ENCODE assay signal across 16 cellular contexts in genomic region chr13:101868585-101869469, GRCh38.
A peak's percentile ranks its signal among the peaks of the same experiment; 100 is the strongest.
DNase-seq lines count a peak whose midpoint lies in the region; ATAC-seq and TF ChIP-seq lines count a peak whose summit lies in the region.
"Had no signal": no experiment of that assay in that cellular context is flagged by ENCODE, and none has a peak within 500 bp of the region (broad histone marks: within the 10 kb centered on the region; RNA-seq: fewer than 3 reads in every experiment).

No MANE protein-coding gene starts in this region.

- H4K20me1 ChIP-seq in GM23338 (replicated peaks; ENCODE audit: insufficient read depth) = no peaks in the 10 kb centered on the region

- H3K9me3 Mint-ChIP-seq in GM23338 = no peaks in the 10 kb centered on the region
- H3K9me3 Mint-ChIP-seq: activated B cell treated with CpG ODN at 0.5 μM for 24 hours, HFFc6 had no signal

- no peak for DNase-seq in GM23338 (ENCODE audit: low spot score)
- DNase-seq in NAMALWA (ENCODE audit: low spot score) = peak; percentile 44
- peak; percentile 65 for DNase-seq in cerebellar cortex (ENCODE audit: low spot score)
- DNase-seq in activated CD4-positive, CD25-positive, alpha-beta regulatory T cell (lab: John Stamatoyannopoulos, UW) = no peak
- no peak for DNase-seq in putamen (ENCODE audit: low spot score)
- DNase-seq in occipital lobe (lab: John Stamatoyannopoulos, UW) = no peak
- DNase-seq: activated B cell treated with CpG ODN at 0.5 μM for 24 hours; activated T-cell treated with anti-CD3 and anti-CD28 coated beads, Interleukin-2, amount 50 U/mL, for 48 hours; effector CD8-positive, alpha-beta T cell; EL; HFFc6; stimulated activated CD8-positive, alpha-beta memory T cell treated with anti-CD3 and anti-CD28 coated beads, Interleukin-4, amount 100 ng/mL, for 48 hours had no signal

- H3F3A ChIP-seq in GM23338 (replicated peaks; ENCODE audit: low read depth) = no peaks in the 10 kb centered on the region

- no peaks in the 10 kb centered on the region for H3K36me3 ChIP-seq in GM23338 (ENCODE audit: insufficient read depth)
- H3K36me3 ChIP-seq: neutrophil, SJSA1 had no signal

- no peak for TF ChIP-seq CTCF in GM23338 (conservative IDR thresholded peaks at IDR 0.05; ENCODE audit: low read depth in 2 of 2)

- no peaks in the 10 kb centered on the region for H3K79me2 ChIP-seq in GM23338 (replicated peaks; ENCODE audit: insufficient read depth)

- ATAC-seq in GM18870 (IDR thresholded peaks at IDR 0.05; ENCODE audit: unreplicated experiment) = peak; percentile 30
- peak; percentile 45; the same call in 1 of the 3 replicates for ATAC-seq in GM23338
- no peak for ATAC-seq in HG02885 (IDR thresholded peaks at IDR 0.05; ENCODE audit: poor library complexity, unreplicated experiment)

- H3K27ac ChIP-seq in GM23338 (ENCODE audit: low read depth) = no peak overlapping the region
- H3K27ac ChIP-seq: neutrophil, SJSA1 had no signal

- H3K4me2 ChIP-seq in GM23338 = no peak overlapping the region

- no peak overlapping the region for H2AFZ ChIP-seq in GM23338

- peaks cover 17% of the 10 kb centered on the region for H3K4me1 ChIP-seq in GM23338 (ENCODE audit: insufficient read depth)
- H3K4me1 ChIP-seq: SJSA1 had no signal

- H3K27me3 Mint-ChIP-seq in GM23338 (ENCODE audit: insufficient read depth, low read depth, poor library complexity) = peaks cover 2% of the 10 kb centered on the region
- H3K27me3 Mint-ChIP-seq: activated B cell treated with CpG ODN at 0.5 μM for 24 hours had no signal

- H3K27me3 ChIP-seq in GM23338 (ENCODE audit: insufficient read depth) = no peaks in the 10 kb centered on the region
- H3K27me3 ChIP-seq: neutrophil, SJSA1 had no signal

- peaks cover 35% of the 10 kb centered on the region for H3K4me1 Mint-ChIP-seq in GM23338
- H3K4me1 Mint-ChIP-seq: activated B cell treated with CpG ODN at 0.5 μM for 24 hours had no signal

- H3K27ac Mint-ChIP-seq in GM23338 = peak overlapping the region; percentile 48; the same call in 1 of the 2 replicates
- H3K27ac Mint-ChIP-seq: activated B cell treated with CpG ODN at 0.5 μM for 24 hours, HFFc6 had no signal

- H3K9me2 ChIP-seq in GM23338 (ENCODE audit: insufficient read depth) = no peaks in the 10 kb centered on the region

- no peaks in the 10 kb centered on the region for H3K36me3 Mint-ChIP-seq in GM23338 (ENCODE audit: low read depth)

- no peak overlapping the region for H3K4me3 Mint-ChIP-seq in GM23338
- H3K4me3 Mint-ChIP-seq: activated B cell treated with CpG ODN at 0.5 μM for 24 hours, HFFc6 had no signal

- H3K4me3 ChIP-seq in GM23338 = no peak overlapping the region
- H3K4me3 ChIP-seq: SJSA1 had no signal

TF ChIP-seq in GM23338, 12 proteins besides CTCF, POLR2A, EP300 and RAD21 (continues in another document):
- TF ChIP-seq CREB1 (CRISPR knock-in tag; IDR thresholded peaks at IDR 0.05; ENCODE audit: low read depth) (no peak), JUNB (IDR thresholded peaks at IDR 0.05; ENCODE audit: unreplicated experiment) (no peak), ZNF331 (CRISPR knock-in tag; IDR thresholded peaks at IDR 0.05; ENCODE audit: low read depth) (no peak), NANOG (IDR thresholded peaks at IDR 0.05; ENCODE audit: borderline replicate concordance) (no peak), STAT1 (IDR thresholded peaks at IDR 0.05; ENCODE audit: unreplicated experiment) (no peak), EZH2 (IDR thresholded peaks at IDR 0.05; ENCODE audit: low read depth, unreplicated experiment) (no peak), ZNF114 (CRISPR knock-in tag; IDR thresholded peaks at IDR 0.05) (no peak), POLR2AphosphoS5 (IDR thresholded peaks at IDR 0.05; ENCODE audit: low read depth) (no peak)
- TF ChIP-seq, protein P1, sequence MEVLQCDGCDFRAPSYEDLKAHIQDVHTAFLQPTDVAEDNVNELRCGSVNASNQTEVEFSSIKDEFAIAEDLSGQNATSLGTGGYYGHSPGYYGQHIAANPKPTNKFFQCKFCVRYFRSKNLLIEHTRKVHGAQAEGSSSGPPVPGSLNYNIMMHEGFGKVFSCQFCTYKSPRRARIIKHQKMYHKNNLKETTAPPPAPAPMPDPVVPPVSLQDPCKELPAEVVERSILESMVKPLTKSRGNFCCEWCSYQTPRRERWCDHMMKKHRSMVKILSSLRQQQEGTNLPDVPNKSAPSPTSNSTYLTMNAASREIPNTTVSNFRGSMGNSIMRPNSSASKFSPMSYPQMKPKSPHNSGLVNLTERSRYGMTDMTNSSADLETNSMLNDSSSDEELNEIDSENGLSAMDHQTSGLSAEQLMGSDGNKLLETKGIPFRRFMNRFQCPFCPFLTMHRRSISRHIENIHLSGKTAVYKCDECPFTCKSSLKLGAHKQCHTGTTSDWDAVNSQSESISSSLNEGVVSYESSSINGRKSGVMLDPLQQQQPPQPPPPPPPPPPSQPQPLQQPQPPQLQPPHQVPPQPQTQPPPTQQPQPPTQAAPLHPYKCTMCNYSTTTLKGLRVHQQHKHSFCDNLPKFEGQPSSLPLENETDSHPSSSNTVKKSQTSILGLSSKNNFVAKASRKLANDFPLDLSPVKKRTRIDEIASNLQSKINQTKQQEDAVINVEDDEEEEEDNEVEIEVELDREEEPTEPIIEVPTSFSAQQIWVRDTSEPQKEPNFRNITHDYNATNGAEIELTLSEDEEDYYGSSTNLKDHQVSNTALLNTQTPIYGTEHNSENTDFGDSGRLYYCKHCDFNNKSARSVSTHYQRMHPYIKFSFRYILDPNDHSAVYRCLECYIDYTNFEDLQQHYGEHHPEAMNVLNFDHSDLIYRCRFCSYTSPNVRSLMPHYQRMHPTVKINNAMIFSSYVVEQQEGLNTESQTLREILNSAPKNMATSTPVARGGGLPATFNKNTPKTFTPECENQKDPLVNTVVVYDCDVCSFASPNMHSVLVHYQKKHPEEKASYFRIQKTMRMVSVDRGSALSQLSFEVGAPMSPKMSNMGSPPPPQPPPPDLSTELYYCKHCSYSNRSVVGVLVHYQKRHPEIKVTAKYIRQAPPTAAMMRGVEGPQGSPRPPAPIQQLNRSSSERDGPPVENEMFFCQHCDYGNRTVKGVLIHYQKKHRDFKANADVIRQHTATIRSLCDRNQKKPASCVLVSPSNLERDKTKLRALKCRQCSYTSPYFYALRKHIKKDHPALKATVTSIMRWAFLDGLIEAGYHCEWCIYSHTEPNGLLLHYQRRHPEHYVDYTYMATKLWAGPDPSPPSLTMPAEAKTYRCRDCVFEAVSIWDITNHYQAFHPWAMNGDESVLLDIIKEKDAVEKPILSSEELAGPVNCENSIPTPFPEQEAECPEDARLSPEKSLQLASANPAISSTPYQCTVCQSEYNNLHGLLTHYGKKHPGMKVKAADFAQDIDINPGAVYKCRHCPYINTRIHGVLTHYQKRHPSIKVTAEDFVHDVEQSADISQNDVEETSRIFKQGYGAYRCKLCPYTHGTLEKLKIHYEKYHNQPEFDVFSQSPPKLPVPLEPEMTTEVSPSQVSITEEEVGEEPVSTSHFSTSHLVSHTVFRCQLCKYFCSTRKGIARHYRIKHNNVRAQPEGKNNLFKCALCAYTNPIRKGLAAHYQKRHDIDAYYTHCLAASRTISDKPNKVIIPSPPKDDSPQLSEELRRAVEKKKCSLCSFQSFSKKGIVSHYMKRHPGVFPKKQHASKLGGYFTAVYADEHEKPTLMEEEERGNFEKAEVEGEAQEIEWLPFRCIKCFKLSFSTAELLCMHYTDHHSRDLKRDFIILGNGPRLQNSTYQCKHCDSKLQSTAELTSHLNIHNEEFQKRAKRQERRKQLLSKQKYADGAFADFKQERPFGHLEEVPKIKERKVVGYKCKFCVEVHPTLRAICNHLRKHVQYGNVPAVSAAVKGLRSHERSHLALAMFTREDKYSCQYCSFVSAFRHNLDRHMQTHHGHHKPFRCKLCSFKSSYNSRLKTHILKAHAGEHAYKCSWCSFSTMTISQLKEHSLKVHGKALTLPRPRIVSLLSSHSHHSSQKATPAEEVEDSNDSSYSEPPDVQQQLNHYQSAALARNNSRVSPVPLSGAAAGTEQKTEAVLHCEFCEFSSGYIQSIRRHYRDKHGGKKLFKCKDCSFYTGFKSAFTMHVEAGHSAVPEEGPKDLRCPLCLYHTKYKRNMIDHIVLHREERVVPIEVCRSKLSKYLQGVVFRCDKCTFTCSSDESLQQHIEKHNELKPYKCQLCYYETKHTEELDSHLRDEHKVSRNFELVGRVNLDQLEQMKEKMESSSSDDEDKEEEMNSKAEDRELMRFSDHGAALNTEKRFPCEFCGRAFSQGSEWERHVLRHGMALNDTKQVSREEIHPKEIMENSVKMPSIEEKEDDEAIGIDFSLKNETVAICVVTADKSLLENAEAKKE (CRISPR knock-in tag; IDR thresholded peaks at IDR 0.05) = no peak
- TF ChIP-seq, protein P2, sequence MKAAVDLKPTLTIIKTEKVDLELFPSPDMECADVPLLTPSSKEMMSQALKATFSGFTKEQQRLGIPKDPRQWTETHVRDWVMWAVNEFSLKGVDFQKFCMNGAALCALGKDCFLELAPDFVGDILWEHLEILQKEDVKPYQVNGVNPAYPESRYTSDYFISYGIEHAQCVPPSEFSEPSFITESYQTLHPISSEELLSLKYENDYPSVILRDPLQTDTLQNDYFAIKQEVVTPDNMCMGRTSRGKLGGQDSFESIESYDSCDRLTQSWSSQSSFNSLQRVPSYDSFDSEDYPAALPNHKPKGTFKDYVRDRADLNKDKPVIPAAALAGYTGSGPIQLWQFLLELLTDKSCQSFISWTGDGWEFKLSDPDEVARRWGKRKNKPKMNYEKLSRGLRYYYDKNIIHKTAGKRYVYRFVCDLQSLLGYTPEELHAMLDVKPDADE (IDR thresholded peaks at IDR 0.05) = no peak

Comparison
In these comparisons a context has a peak if more than half of its experiments do, and no peak if none do; other contexts are left out.
1. DNase-seq: peak in NAMALWA (single experiment) and cerebellar cortex (single experiment); none in GM23338 (single experiment), activated CD4-positive, CD25-positive, alpha-beta regulatory T cell (0 of 4), putamen (single experiment) and occipital lobe (single experiment).